1 cellular context compared by ENCODE assay signal in genomic region chr11:47565340-47566165, GRCh38.
TF ChIP-seq lines count a peak whose summit lies in the region.

PTPMT1 (plus strand) TSS chr11:47565599; CDS start chr11:47565623, 24 bp downstream.

TF ChIP-seq in H1, 55 proteins besides CTCF, POLR2A, EP300 and RAD21:
- peak; percentile 85 for TF ChIP-seq CHD2 (IDR thresholded peaks at IDR 0.05; ENCODE audit: low read length)
- TF ChIP-seq SIN3A (conservative IDR thresholded peaks at IDR 0.05 in 1 of 2, IDR thresholded peaks at IDR 0.05 in 1 of 2; ENCODE audit: low read depth in 1 of 2, low read length in 2 of 2), result 0 out of 4 replicates have a peak, but pooled peaks of 1 of the 2 experiments have one; percentile 54
- peak; percentile 44 for TF ChIP-seq TAF7 (optimal IDR thresholded peaks at IDR 0.05; ENCODE audit: borderline replicate concordance, low read depth, low read length)
- no peak for TF ChIP-seq SUZ12 (IDR thresholded peaks at IDR 0.05; ENCODE audit: low read length)
- TF ChIP-seq RBBP5 (IDR thresholded peaks at IDR 0.05; ENCODE audit: borderline replicate concordance, low read depth, low read length), result 0 out of 2 replicates have a peak, but pooled peaks have one; percentile 76
- no peak for TF ChIP-seq SIX5 (IDR thresholded peaks at IDR 0.05; ENCODE audit: low read depth, low read length)
- no peak for TF ChIP-seq EZH2 (IDR thresholded peaks at IDR 0.05; ENCODE audit: low read depth, low read length, severe bottlenecking)
- TF ChIP-seq KDM4A (IDR thresholded peaks at IDR 0.05; ENCODE audit: low read depth, low read length, severe bottlenecking), result no peak
- peak; percentile 63; the same call in 1 of the 2 replicates for TF ChIP-seq BRCA1 (IDR thresholded peaks at IDR 0.05; ENCODE audit: low read depth, low read length)
- TF ChIP-seq MAX (IDR thresholded peaks at IDR 0.05), result peak; percentile 98
- no peak for TF ChIP-seq RFX5 (IDR thresholded peaks at IDR 0.05; ENCODE audit: borderline replicate concordance, low read depth, low read length)
- TF ChIP-seq CHD7 (IDR thresholded peaks at IDR 0.05; ENCODE audit: insufficient replicate concordance, low read length), result no peak
- peak; percentile 97 for TF ChIP-seq PHF8 (conservative IDR thresholded peaks at IDR 0.05; ENCODE audit: low read depth, low read length)
- no peak for TF ChIP-seq CBX5 (IDR thresholded peaks at IDR 0.05; ENCODE audit: low read depth, low read length)
- TF ChIP-seq TCF12 (IDR thresholded peaks at IDR 0.05; ENCODE audit: low read depth, low read length), result no peak
- TF ChIP-seq TBP (IDR thresholded peaks at IDR 0.05; ENCODE audit: low read depth, low read length), result peak; percentile 61; the same call in 1 of the 2 replicates
- no peak for TF ChIP-seq SP1 (IDR thresholded peaks at IDR 0.05; ENCODE audit: low read depth, low read length)
- TF ChIP-seq USF2 (IDR thresholded peaks at IDR 0.05; ENCODE audit: low read length), result peak; percentile 9; the same call in 1 of the 2 replicates
- TF ChIP-seq GABPA (IDR thresholded peaks at IDR 0.05; ENCODE audit: borderline replicate concordance, insufficient read depth, low read length), result 0 out of 2 replicates have a peak, but pooled peaks have one; percentile 7
- TF ChIP-seq TEAD4 (IDR thresholded peaks at IDR 0.05; ENCODE audit: low read depth, low read length), result no peak
- no peak for TF ChIP-seq JUN (IDR thresholded peaks at IDR 0.05; ENCODE audit: low read depth, low read length)
- TF ChIP-seq POU5F1 (IDR thresholded peaks at IDR 0.05; ENCODE audit: low read depth, low read length), result no peak
- no peak for TF ChIP-seq FOSL1 (IDR thresholded peaks at IDR 0.05; ENCODE audit: insufficient read depth, low read depth, low read length)
- TF ChIP-seq ZNF274 (IDR thresholded peaks at IDR 0.05; ENCODE audit: borderline replicate concordance, extremely low read depth, low read length), result no peak
- no peak for TF ChIP-seq RXRA (IDR thresholded peaks at IDR 0.05; ENCODE audit: insufficient read depth, low read depth, low read length)
- peak; percentile 70 for TF ChIP-seq ASH2L (IDR thresholded peaks at IDR 0.05; ENCODE audit: low read length)
- no peak for TF ChIP-seq NANOG (IDR thresholded peaks at IDR 0.05; ENCODE audit: insufficient read depth, low read depth, low read length, poor library complexity, severe bottlenecking)
- no peak for TF ChIP-seq CHD1 (IDR thresholded peaks at IDR 0.05; ENCODE audit: low read depth, low read length)
- TF ChIP-seq TAF1 (IDR thresholded peaks at IDR 0.05; ENCODE audit: low read depth, low read length), result peak; percentile 83
- no peak for TF ChIP-seq CEBPB (IDR thresholded peaks at IDR 0.05; ENCODE audit: low read depth, low read length)
- TF ChIP-seq ATF2 (IDR thresholded peaks at IDR 0.05; ENCODE audit: low read length), result no peak
- TF ChIP-seq CBX8 (IDR thresholded peaks at IDR 0.05; ENCODE audit: borderline replicate concordance, low read depth, low read length), result no peak
- 0 out of 2 replicates have a peak, but pooled peaks have one; percentile 12 for TF ChIP-seq BACH1 (IDR thresholded peaks at IDR 0.05; ENCODE audit: low read length)
- TF ChIP-seq CREB1 (IDR thresholded peaks at IDR 0.05), result no peak
- TF ChIP-seq NRF1 (IDR thresholded peaks at IDR 0.05; ENCODE audit: low read depth, low read length), result no peak
- TF ChIP-seq RNF2 (IDR thresholded peaks at IDR 0.05; ENCODE audit: borderline replicate concordance, low read depth, low read length, missing control alignments, poor library complexity, severe bottlenecking), result no peak
- peak; percentile 99 for TF ChIP-seq E2F6 (IDR thresholded peaks at IDR 0.05)
- no peak for TF ChIP-seq SIRT6 (IDR thresholded peaks at IDR 0.05; ENCODE audit: low read length)
- TF ChIP-seq YY1 (IDR thresholded peaks at IDR 0.05; ENCODE audit: low read depth, low read length), result peak; percentile 82; the same call in 1 of the 2 replicates
